In genomic region chr6:90109141-90109540, GRCh38 we compare ENCODE assay signal across 17 cellular contexts.
DNase-seq lines count a peak whose midpoint lies in the region; ATAC-seq, FAIRE-seq and TF ChIP-seq lines count a peak whose summit lies in the region.
"Had no signal": no experiment of that assay in that cellular context is flagged by ENCODE, and none has a peak within 500 bp of the region (broad histone marks: within the 10 kb centered on the region; RNA-seq: fewer than 3 reads in every experiment).

No MANE protein-coding gene starts in this region.

- H2AFZ ChIP-seq in OCI-LY7 (ENCODE audit: low read length) (no peak overlapping the region), K562 (ENCODE audit: low read depth, low read length) (no peak overlapping the region)
- H2AFZ ChIP-seq: PC-9 had no signal

- no peak for ATAC-seq in K562
- ATAC-seq: gastroesophageal sphincter, left ventricle myocardium superior, SK-N-SH treated with all-trans-retinoic acid at 6 μM for 48 hours had no signal

- H4K20me1 ChIP-seq in OCI-LY7 (ENCODE audit: insufficient read depth, low read length) = no peaks in the 10 kb centered on the region; the same call in 1 of the 2 replicates
- no peaks in the 10 kb centered on the region for H4K20me1 ChIP-seq in K562 (replicated peaks; ENCODE audit: control insufficient read depth, insufficient read depth, low read length)

- 4% methylated on average over 4 of the region's 4 CpGs for WGBS in K562 (ENCODE audit: insufficient coverage, low coverage, missing lambda C conversion rate)

- no peak for TF ChIP-seq POLR2A in K562 (conservative IDR thresholded peaks at IDR 0.05)

- H3K9me1 ChIP-seq in K562 (ENCODE audit: control insufficient read depth, insufficient read depth, low read length) = no peaks in the 10 kb centered on the region

- DNase-seq in stimulated activated CD4-positive, alpha-beta T cell treated with anti-CD3 and anti-CD28 coated beads, Interleukin-4, amount 100 ng/mL, for 1 hour = peak; percentile 18
- no peak for DNase-seq in stimulated activated CD4-positive, alpha-beta T cell treated with anti-CD3 and anti-CD28 coated beads, Interleukin-2, amount 100 ng/mL, for 48 hours
- no peak for DNase-seq in OCI-LY7 (ENCODE audit: low spot score)
- no peak for DNase-seq in K562 (ENCODE audit: extremely low read depth in 1 of 4, low spot score in 3 of 4)
- no peak for DNase-seq in activated effector memory CD4-positive, alpha-beta T cell treated with anti-CD3 and anti-CD28 coated beads, Interleukin-2, amount 50 U/mL, for 16 hours
- DNase-seq in HPDE6-E6E7 (ENCODE audit: extremely low spot score) = no peak
- DNase-seq in MG63 = no peak
- DNase-seq: DMS79, left ventricle myocardium superior, NCI-H1417, NCI-H345, PC-9, WERI-Rb-1 had no signal

- FAIRE-seq in K562 (lab: Jason Lieb, UNC) = no peak

- no peak for TF ChIP-seq EP300 in K562 (IDR thresholded peaks at IDR 0.05; ENCODE audit: low read length)

- H3K27me3 ChIP-seq in K562 (ENCODE audit: control insufficient read depth in 2 of 2, insufficient read depth in 2 of 2, low read length in 2 of 2) (0 out of 5 replicates have a peak, but pooled peaks cover 0 to 3% of the 10 kb centered on the region in 2 experiments), MG63 (no peaks in the 10 kb centered on the region)
- H3K27me3 ChIP-seq: gastroesophageal sphincter had no signal

- no peak overlapping the region for H3K9ac ChIP-seq in K562 (ENCODE audit: insufficient read depth in 1 of 2, low read depth in 2 of 2, low read length in 2 of 2)

- no peak for TF ChIP-seq CTCF in OCI-LY7 (conservative IDR thresholded peaks at IDR 0.05; ENCODE audit: low read length)
- TF ChIP-seq CTCF in K562 (IDR thresholded peaks at IDR 0.05 in 2 of 3, conservative IDR thresholded peaks at IDR 0.05 in 1 of 3; ENCODE audit: insufficient read depth in 2 of 3, low read depth in 1 of 3, low read length in 3 of 3) = no peak

- peaks cover 34% of the 10 kb centered on the region for H3K4me1 ChIP-seq in OCI-LY7 (ENCODE audit: insufficient read depth, low read length, poor library complexity, severe bottlenecking)
- no peaks in the 10 kb centered on the region for H3K4me1 ChIP-seq in K562 (replicated peaks in 1 of 2; ENCODE audit: control insufficient read depth in 2 of 2, insufficient read depth in 2 of 2, low read length in 2 of 2)
- H3K4me1 ChIP-seq: gastroesophageal sphincter, prostate gland had no signal

- H3K27ac ChIP-seq in OCI-LY7 (ENCODE audit: low read depth, low read length, poor library complexity, severe bottlenecking) (no peak overlapping the region), K562 (ENCODE audit: extremely low read depth, low read depth, low read length) (no peak overlapping the region)
- H3K27ac ChIP-seq: gastroesophageal sphincter, PC-9, prostate gland, thoracic aorta, WERI-Rb-1 had no signal

- TF ChIP-seq RAD21 in K562 (CRISPR knock-in tag; conservative IDR thresholded peaks at IDR 0.05 in 1 of 2, IDR thresholded peaks at IDR 0.05 in 1 of 2) = no peak

- BruUV-seq in OCI-LY7 (replicated peaks; lab: Mats Ljungman, UMichigan) = no TSS peak
- no TSS peak for BruUV-seq in K562 (replicated peaks; lab: Mats Ljungman, UMichigan)

- no peak overlapping the region for H3K4me3 ChIP-seq in OCI-LY7 (ENCODE audit: low read depth, low read length, poor library complexity, severe bottlenecking)
- H3K4me3 ChIP-seq in K562 = no peak overlapping the region
- no peak overlapping the region for H3K4me3 ChIP-seq in MG63
- H3K4me3 ChIP-seq: gastroesophageal sphincter, PC-9, prostate gland, thoracic aorta had no signal

- CTCF ChIA-PET in OCI-LY7 (lab: Charles Lee; ENCODE audit: unreplicated experiment) (no interaction called here), K562 (lab: Yijun Ruan, JAX; ENCODE audit: low intra/inter-chr PET ratio) (no interaction called here)

- POLR2A ChIA-PET in OCI-LY7 (lab: Charles Lee) (interaction anchor here (1.5 kb wide), 1 partner anchor 10 kb away, joined by 7 read pairs; no protein-coding TSS in a partner anchor), K562 (lab: Yijun Ruan, JAX) (no interaction called here)

- intact Hi-C loops in OCI-LY7 (cut with micrococcal nuclease; ENCODE audit: unreplicated experiment) (no loop called here), K562 (cut with micrococcal nuclease) (no loop called here)

- H3K9me2 ChIP-seq in OCI-LY7 (ENCODE audit: insufficient read depth, low read length) = no peaks in the 10 kb centered on the region

- in situ Hi-C loops in K562 (cut with MboI) = no loop called here

- H3K4me2 ChIP-seq in OCI-LY7 (ENCODE audit: low read length) (0 out of 2 replicates have a peak overlapping the region, but pooled peaks have one; percentile 4), K562 (ENCODE audit: insufficient read depth, low read length) (no peak overlapping the region)
- H3K4me2 ChIP-seq: PC-9 had no signal

- H3K79me2 ChIP-seq in OCI-LY7 (ENCODE audit: insufficient read depth, low read depth, low read length) = peaks cover 67% of the 10 kb centered on the region
- no peaks in the 10 kb centered on the region for H3K79me2 ChIP-seq in K562 (ENCODE audit: control insufficient read depth, insufficient read depth, low read length)

- H3K36me3 ChIP-seq in OCI-LY7 (ENCODE audit: insufficient read depth, low read length) (peaks cover 41% of the 10 kb centered on the region), K562 (ENCODE audit: control insufficient read depth, insufficient read depth, low read length) (no peaks in the 10 kb centered on the region), MG63 (no peaks in the 10 kb centered on the region)
- H3K36me3 ChIP-seq: gastroesophageal sphincter, prostate gland, thoracic aorta, WERI-Rb-1 had no signal

- peaks cover 11% of the 10 kb centered on the region; the same call in 1 of the 2 replicates for H3K9me3 ChIP-seq in OCI-LY7 (ENCODE audit: low read length)
- H3K9me3 ChIP-seq in K562 (replicated peaks; ENCODE audit: control insufficient read depth, insufficient read depth, low read depth, low read length) = no peaks in the 10 kb centered on the region
- H3K9me3 ChIP-seq in MG63 = peaks cover 5% of the 10 kb centered on the region
- H3K9me3 ChIP-seq: prostate gland, thoracic aorta had no signal

TF ChIP-seq in K562, 482 proteins besides CTCF, POLR2A, EP300 and RAD21:
- TF ChIP-seq SIX5 (IDR thresholded peaks at IDR 0.05; ENCODE audit: borderline replicate concordance in 1 of 2, insufficient read depth in 1 of 2, low read depth in 1 of 2, low read length in 2 of 2) (no peak), ZNF263 (CRISPR knock-in tag; IDR thresholded peaks at IDR 0.05; ENCODE audit: borderline replicate concordance) (peak; percentile 79)
TF ChIP-seq in K562: peak in this region for 1.
